Comparison of ENCODE assay signal across 23 cellular contexts in genomic region chr3:51380601-51381332, GRCh38. TPM values are rescaled to one million over a fixed set of nuclear protein-coding genes. Genes with fewer than 3 reads are reported as not detected.
DNase-seq lines count a peak whose midpoint lies in the region; ATAC-seq and TF ChIP-seq lines count a peak whose summit lies in the region.
"Had no signal": no experiment of that assay in that cellular context is flagged by ENCODE, and none has a peak within 500 bp of the region (broad histone marks: within the 10 kb centered on the region; RNA-seq: fewer than 3 reads in every experiment).

No MANE protein-coding gene starts in this region.

- H3K4me3 Mint-ChIP-seq in activated T-cell treated with anti-CD3 and anti-CD28 coated beads, Interleukin-2, amount 50 U/mL, for 24 hours, result no peak overlapping the region
- H3K4me3 Mint-ChIP-seq in IgD-negative memory B cell, result peak overlapping the region in 1 of 4 donors; percentile 63
- H3K4me3 Mint-ChIP-seq in nephron, result peak overlapping the region in 2 of 3 experiments; percentile 36 to 37
- H3K4me3 Mint-ChIP-seq: CD4-positive, alpha-beta T cell had no signal

- H3K9me3 Mint-ChIP-seq in activated T-cell treated with anti-CD3 and anti-CD28 coated beads, Interleukin-2, amount 50 U/mL, for 24 hours, result no peaks in the 10 kb centered on the region
- H3K9me3 Mint-ChIP-seq in IgD-negative memory B cell, result no peaks in the 10 kb centered on the region
- no peaks in the 10 kb centered on the region for H3K9me3 Mint-ChIP-seq in nephron
- H3K9me3 Mint-ChIP-seq: CD4-positive, alpha-beta T cell had no signal

- WGBS in suprapubic skin, result 81% methylated on average over 12 of the region's 15 CpGs

- H3K4me1 ChIP-seq in suprapubic skin, result peaks cover 14% of the 10 kb centered on the region
- H3K4me1 ChIP-seq: BE2C had no signal

- H3K4me1 Mint-ChIP-seq in activated T-cell treated with anti-CD3 and anti-CD28 coated beads, Interleukin-2, amount 50 U/mL, for 24 hours (ENCODE audit: low read depth), result peaks cover 14% of the 10 kb centered on the region
- H3K4me1 Mint-ChIP-seq in IgD-negative memory B cell, result peaks cover 8 to 14% (median 12%) of the 10 kb centered on the region in 3 donors
- peaks cover 30% of the 10 kb centered on the region for H3K4me1 Mint-ChIP-seq in nephron

- no peak for TF ChIP-seq EP300 in suprapubic skin (IDR thresholded peaks at IDR 0.05)

- no peaks in the 10 kb centered on the region for H3K27me3 Mint-ChIP-seq in activated T-cell treated with anti-CD3 and anti-CD28 coated beads, Interleukin-2, amount 50 U/mL, for 24 hours
- no peaks in the 10 kb centered on the region for H3K27me3 Mint-ChIP-seq in IgD-negative memory B cell
- H3K27me3 Mint-ChIP-seq in nephron (ENCODE audit: low read depth), result peaks cover 4% of the 10 kb centered on the region
- H3K27me3 Mint-ChIP-seq: CD4-positive, alpha-beta T cell had no signal

- H3K27me3 ChIP-seq in suprapubic skin, result no peaks in the 10 kb centered on the region
- H3K27me3 ChIP-seq: BE2C had no signal

- no peak overlapping the region for H3K27ac Mint-ChIP-seq in activated T-cell treated with anti-CD3 and anti-CD28 coated beads, Interleukin-2, amount 50 U/mL, for 24 hours
- H3K27ac Mint-ChIP-seq in IgD-negative memory B cell, result peak overlapping the region in 2 of 3 donors; percentile 15 to 48
- H3K27ac Mint-ChIP-seq in nephron, result no peak overlapping the region
- H3K27ac Mint-ChIP-seq: CD4-positive, alpha-beta T cell had no signal

- H3K9me3 ChIP-seq in suprapubic skin, result no peaks in the 10 kb centered on the region
- H3K9me3 ChIP-seq: BE2C had no signal

- H3K36me3 Mint-ChIP-seq in activated T-cell treated with anti-CD3 and anti-CD28 coated beads, Interleukin-2, amount 50 U/mL, for 24 hours (ENCODE audit: low read depth), result peaks cover 28% of the 10 kb centered on the region
- peaks cover 1% of the 10 kb centered on the region for H3K36me3 Mint-ChIP-seq in IgD-negative memory B cell
- peaks cover under 1% of the 10 kb centered on the region for H3K36me3 Mint-ChIP-seq in nephron (ENCODE audit: low read depth)

- no peaks in the 10 kb centered on the region for H3K36me3 ChIP-seq in suprapubic skin
- H3K36me3 ChIP-seq: BE2C had no signal

- no peak for ATAC-seq in GM19463 (IDR thresholded peaks at IDR 0.05; ENCODE audit: unreplicated experiment)

- no peak for TF ChIP-seq POLR2A in suprapubic skin (IDR thresholded peaks at IDR 0.05)

- no peak overlapping the region for H3K4me3 ChIP-seq in suprapubic skin
- H3K4me3 ChIP-seq: PC-9 had no signal

- peak; percentile 17 for DNase-seq in activated T-cell treated with anti-CD3 and anti-CD28 coated beads, Interleukin-2, amount 50 U/mL, for 24 hours
- DNase-seq in activated T-cell treated with anti-CD3 and anti-CD28 coated beads, Interleukin-2, amount 50 U/mL, for 1 hour, result no peak
- peak; percentile 28 to 65 for DNase-seq in suprapubic skin (ENCODE audit: low spot score in 2 of 2)
- no peak for DNase-seq in DMS153 treated with DMSO at 0.1 percent for 48 hours (lab: John Stamatoyannopoulos, UW; ENCODE audit: unreplicated experiment)
- DNase-seq: 8988T, ACHN, BE2C, DMS53, GOT3, Karpas-422, NCI-H1092, NCI-H1417 treated with DMSO at 0.1 percent for 48 hours, NCI-H1694 treated with DMSO at 0.1 percent for 48 hours, NCI-H2081, NCI-H2227 treated with DMSO at 0.1 percent for 48 hours, NCI-H526 treated with DMSO at 0.1 percent for 48 hours, RPMI8226, SHP77 had no signal

- no peak overlapping the region for H3K27ac ChIP-seq in suprapubic skin
- H3K27ac ChIP-seq: PC-9 had no signal

- TF ChIP-seq CTCF in nephron (IDR thresholded peaks at IDR 0.05; ENCODE audit: unreplicated experiment in 3 of 3) (no peak), suprapubic skin (IDR thresholded peaks at IDR 0.05) (no peak)

RNA-seq across cellular contexts. Expression of gene MANF, which starts 4.3 kb away (rescaled TPM):
- polyA plus RNA-seq in IgD-negative memory B cell, result 33.6 TPM
- 10 to 100 TPM; 21.7 to 64.0 (median 52.8) TPM for total RNA-seq in suprapubic skin

RNA-seq across cellular contexts. Expression of gene RBM15B, which starts 10.3 kb away (rescaled TPM):
- polyA plus RNA-seq in IgD-negative memory B cell, result 10.8 TPM
- total RNA-seq in suprapubic skin, result 10 to 100 TPM; 33.6 to 50.9 (median 41.7) TPM

Comparison
In these comparisons a context has a peak if more than half of its experiments do, and no peak if none do; other contexts are left out.
1. DNase-seq: peak in activated T-cell treated with anti-CD3 and anti-CD28 coated beads, Interleukin-2, amount 50 U/mL, for 24 hours (single experiment) and suprapubic skin (2 of 2); none in activated T-cell treated with anti-CD3 and anti-CD28 coated beads, Interleukin-2, amount 50 U/mL, for 1 hour (single experiment) and DMS153 treated with DMSO at 0.1 percent for 48 hours (single experiment).
2. H3K27ac Mint-ChIP-seq: peak in IgD-negative memory B cell (2 of 3); none in activated T-cell treated with anti-CD3 and anti-CD28 coated beads, Interleukin-2, amount 50 U/mL, for 24 hours (single experiment) and nephron (0 of 3).